In the genomic region with DNA sequence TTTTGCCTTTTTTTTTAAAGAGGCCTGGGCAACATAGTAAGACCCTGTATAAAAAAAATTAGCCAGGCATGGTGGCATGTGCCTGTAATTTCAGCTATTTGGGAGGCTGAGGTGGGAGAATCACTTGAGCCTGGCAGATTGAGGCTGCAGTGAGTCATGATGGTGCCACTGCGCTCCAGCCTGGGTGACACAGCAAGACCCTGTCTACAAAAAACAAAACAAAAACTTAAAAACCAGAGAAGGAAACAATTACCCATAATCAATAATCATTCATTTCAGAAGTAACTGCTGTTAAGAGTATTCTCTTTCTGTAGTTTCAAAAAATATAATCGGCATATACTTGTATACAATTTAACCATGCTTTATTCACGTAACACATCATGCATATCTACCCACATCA, we compare ENCODE assay signal across 1 cellular context.
A peak's percentile ranks its signal among the peaks of the same experiment; 100 is the strongest.
TF ChIP-seq lines count a peak whose summit lies in the region.

No MANE protein-coding gene starts in this region.

TF ChIP-seq in HCT116, 20 proteins besides CTCF, POLR2A, EP300 and RAD21:
- TF ChIP-seq, protein P1, sequence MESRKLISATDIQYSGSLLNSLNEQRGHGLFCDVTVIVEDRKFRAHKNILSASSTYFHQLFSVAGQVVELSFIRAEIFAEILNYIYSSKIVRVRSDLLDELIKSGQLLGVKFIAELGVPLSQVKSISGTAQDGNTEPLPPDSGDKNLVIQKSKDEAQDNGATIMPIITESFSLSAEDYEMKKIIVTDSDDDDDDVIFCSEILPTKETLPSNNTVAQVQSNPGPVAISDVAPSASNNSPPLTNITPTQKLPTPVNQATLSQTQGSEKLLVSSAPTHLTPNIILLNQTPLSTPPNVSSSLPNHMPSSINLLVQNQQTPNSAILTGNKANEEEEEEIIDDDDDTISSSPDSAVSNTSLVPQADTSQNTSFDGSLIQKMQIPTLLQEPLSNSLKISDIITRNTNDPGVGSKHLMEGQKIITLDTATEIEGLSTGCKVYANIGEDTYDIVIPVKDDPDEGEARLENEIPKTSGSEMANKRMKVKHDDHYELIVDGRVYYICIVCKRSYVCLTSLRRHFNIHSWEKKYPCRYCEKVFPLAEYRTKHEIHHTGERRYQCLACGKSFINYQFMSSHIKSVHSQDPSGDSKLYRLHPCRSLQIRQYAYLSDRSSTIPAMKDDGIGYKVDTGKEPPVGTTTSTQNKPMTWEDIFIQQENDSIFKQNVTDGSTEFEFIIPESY (IDR thresholded peaks at IDR 0.05; ENCODE audit: extremely low read depth, insufficient replicate concordance, low read length) = no peak
- TF ChIP-seq POLR2AphosphoS5 (IDR thresholded peaks at IDR 0.05; ENCODE audit: low read depth, low read length) = no peak
- TF ChIP-seq FOSL1 (IDR thresholded peaks at IDR 0.05; ENCODE audit: low read depth) = 0 out of 2 replicates have a peak, but pooled peaks have one; percentile 8
- TF ChIP-seq SIN3A (IDR thresholded peaks at IDR 0.05; ENCODE audit: low read depth) = no peak
